ENCODE assay signal across 1 cellular context in the genomic region with DNA sequence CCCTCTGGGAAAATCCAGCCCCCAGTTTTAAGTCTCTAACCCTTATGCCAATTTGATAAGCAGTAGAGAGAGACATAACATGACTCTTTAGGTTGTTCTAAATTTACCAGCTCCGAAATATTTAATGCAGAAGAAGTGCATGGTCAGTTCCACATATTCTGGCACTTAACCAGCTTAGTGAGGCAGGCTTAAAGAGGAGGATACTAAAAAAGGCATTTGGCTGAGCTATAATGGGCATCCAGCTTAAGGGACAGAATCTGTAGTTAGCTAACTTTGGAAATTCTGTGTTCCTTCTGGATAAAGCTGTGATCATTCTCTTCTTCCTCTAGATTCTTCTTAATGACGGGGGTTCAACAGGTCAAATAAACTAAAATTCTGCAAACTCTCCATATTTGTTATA.
TF ChIP-seq lines count a peak whose summit lies in the region.

No MANE protein-coding gene starts in this region.

TF ChIP-seq in WTC11, 78 proteins besides CTCF, POLR2A, EP300 and RAD21 (continued from another document):
- TF ChIP-seq, protein P1, sequence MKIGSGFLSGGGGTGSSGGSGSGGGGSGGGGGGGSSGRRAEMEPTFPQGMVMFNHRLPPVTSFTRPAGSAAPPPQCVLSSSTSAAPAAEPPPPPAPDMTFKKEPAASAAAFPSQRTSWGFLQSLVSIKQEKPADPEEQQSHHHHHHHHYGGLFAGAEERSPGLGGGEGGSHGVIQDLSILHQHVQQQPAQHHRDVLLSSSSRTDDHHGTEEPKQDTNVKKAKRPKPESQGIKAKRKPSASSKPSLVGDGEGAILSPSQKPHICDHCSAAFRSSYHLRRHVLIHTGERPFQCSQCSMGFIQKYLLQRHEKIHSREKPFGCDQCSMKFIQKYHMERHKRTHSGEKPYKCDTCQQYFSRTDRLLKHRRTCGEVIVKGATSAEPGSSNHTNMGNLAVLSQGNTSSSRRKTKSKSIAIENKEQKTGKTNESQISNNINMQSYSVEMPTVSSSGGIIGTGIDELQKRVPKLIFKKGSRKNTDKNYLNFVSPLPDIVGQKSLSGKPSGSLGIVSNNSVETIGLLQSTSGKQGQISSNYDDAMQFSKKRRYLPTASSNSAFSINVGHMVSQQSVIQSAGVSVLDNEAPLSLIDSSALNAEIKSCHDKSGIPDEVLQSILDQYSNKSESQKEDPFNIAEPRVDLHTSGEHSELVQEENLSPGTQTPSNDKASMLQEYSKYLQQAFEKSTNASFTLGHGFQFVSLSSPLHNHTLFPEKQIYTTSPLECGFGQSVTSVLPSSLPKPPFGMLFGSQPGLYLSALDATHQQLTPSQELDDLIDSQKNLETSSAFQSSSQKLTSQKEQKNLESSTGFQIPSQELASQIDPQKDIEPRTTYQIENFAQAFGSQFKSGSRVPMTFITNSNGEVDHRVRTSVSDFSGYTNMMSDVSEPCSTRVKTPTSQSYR (CRISPR knock-in tag; IDR thresholded peaks at IDR 0.05) = no peak
- TF ChIP-seq, protein P2, sequence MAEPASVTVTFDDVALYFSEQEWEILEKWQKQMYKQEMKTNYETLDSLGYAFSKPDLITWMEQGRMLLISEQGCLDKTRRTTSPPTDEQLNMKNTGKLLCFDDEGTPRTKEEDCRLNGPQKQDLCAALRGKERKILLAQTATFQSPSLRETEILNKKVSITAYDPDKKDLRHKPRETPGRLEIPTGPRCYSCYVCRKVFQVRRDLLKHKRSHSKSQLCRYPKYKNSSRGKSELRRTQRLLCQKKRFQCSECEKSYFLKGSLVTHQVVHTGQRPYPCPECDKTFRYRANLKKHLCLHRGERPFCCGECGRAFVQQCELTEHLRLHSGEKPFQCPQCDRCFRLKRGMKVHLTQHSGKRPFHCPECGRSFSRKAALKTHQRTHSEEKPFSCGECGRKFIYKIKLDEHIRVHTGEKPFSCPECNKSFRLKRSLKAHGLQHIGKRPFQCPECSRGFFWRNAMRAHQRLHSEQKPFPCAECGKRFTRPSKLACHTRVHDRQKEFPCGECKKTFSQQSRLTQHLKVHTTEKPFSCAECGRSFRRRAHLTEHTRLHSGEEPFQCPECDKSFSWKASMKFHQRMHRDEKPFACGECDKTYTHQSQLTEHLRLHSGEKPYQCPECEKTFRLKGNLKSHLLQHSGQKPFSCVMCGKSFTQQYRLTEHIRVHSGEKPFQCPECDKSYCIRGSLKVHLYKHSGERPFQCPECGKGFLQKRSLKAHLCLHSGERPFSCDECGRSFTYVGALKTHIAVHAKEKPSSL (CRISPR knock-in tag; conservative IDR thresholded peaks at IDR 0.05) = no peak
